In the genomic region with DNA sequence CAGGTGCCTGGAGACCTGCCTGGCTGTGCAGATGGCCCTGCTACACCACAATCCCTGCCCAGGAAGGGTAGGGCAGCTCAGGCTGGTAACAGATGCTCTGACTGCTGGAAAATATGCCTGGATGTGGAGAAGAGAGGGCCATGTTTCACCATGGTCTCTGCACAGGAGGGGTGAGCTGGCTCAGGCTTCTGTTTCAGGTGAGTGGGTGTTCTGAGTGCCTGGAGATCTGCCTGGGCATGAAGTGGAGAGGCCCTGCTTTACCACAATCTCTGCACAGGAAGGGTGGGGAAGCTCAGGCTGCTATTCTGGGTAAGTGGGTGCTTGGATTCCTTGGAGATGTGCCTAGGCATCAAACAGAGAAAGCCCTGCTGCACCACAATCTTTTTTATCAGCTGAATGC, we compare ENCODE assay signal across 1 cellular context.
TF ChIP-seq lines count a peak whose summit lies in the region.

No MANE protein-coding gene starts in this region.

TF ChIP-seq in GM12878, 131 proteins besides CTCF, POLR2A, EP300 and RAD21 (continued from another document):
- TF ChIP-seq IRF4 (IDR thresholded peaks at IDR 0.05; ENCODE audit: low read depth, low read length) (0 out of 2 replicates have a peak, but pooled peaks have one; percentile 10), CREM (IDR thresholded peaks at IDR 0.05; ENCODE audit: low read depth) (0 out of 2 replicates have a peak, but pooled peaks have one; percentile 17), TAF1 (IDR thresholded peaks at IDR 0.05; ENCODE audit: borderline replicate concordance, low read depth, low read length) (no peak), KDM1A (IDR thresholded peaks at IDR 0.05; ENCODE audit: borderline replicate concordance) (no peak), NFIC (IDR thresholded peaks at IDR 0.05; ENCODE audit: low read depth, low read length) (peak; percentile 31; the same call in 1 of the 2 replicates), RUNX3 (IDR thresholded peaks at IDR 0.05; ENCODE audit: low read length) (peak; percentile 80)
- TF ChIP-seq, protein P1, sequence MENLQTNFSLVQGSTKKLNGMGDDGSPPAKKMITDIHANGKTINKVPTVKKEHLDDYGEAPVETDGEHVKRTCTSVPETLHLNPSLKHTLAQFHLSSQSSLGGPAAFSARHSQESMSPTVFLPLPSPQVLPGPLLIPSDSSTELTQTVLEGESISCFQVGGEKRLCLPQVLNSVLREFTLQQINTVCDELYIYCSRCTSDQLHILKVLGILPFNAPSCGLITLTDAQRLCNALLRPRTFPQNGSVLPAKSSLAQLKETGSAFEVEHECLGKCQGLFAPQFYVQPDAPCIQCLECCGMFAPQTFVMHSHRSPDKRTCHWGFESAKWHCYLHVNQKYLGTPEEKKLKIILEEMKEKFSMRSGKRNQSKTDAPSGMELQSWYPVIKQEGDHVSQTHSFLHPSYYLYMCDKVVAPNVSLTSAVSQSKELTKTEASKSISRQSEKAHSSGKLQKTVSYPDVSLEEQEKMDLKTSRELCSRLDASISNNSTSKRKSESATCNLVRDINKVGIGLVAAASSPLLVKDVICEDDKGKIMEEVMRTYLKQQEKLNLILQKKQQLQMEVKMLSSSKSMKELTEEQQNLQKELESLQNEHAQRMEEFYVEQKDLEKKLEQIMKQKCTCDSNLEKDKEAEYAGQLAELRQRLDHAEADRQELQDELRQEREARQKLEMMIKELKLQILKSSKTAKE (IDR thresholded peaks at IDR 0.05; ENCODE audit: low read depth, poor library complexity, severe bottlenecking), result no peak
